In the genomic region with DNA sequence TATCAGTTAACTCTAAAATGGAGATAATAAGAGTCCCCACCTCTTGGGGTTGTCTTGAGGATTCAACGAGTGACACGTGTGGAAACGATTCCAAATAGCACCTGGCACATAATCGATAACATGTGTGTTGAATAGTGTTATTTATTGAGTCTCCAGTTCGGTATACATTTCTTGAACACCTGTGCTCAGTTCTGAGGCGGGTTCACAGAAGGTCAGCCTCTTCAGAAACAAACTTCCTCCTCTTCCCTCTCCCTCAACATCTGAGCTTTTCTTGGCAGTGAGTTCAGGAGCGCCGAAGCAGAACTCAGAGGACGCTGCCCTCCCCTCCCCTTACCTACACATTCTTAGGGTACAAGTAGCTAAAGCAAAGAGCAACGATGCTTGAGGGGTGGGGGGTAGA, we compare ENCODE assay signal across 9 cellular contexts. TPM values are rescaled to one million over a fixed set of nuclear protein-coding genes. Genes with fewer than 3 reads are reported as not detected.
A peak's percentile ranks its signal among the peaks of the same experiment; 100 is the strongest.
DNase-seq lines count a peak whose midpoint lies in the region; ATAC-seq, FAIRE-seq and TF ChIP-seq lines count a peak whose summit lies in the region.
"Had no signal": no experiment of that assay in that cellular context is flagged by ENCODE, and none has a peak within 500 bp of the region (broad histone marks: within the 10 kb centered on the region; RNA-seq: fewer than 3 reads in every experiment).

No MANE protein-coding gene starts in this region.

- H3K4me2 ChIP-seq in DOHH2 (ENCODE audit: low read length) = peak overlapping the region; percentile 60
- peak overlapping the region; percentile 89 for H3K4me2 ChIP-seq in OCI-LY1 (ENCODE audit: low read length)
- peak overlapping the region; percentile 74 for H3K4me2 ChIP-seq in endothelial cell of umbilical vein (ENCODE audit: insufficient read depth, low read length)
- peak overlapping the region; percentile 65 for H3K4me2 ChIP-seq in parathyroid adenoma (ENCODE audit: low read length)

- H2AFZ ChIP-seq in OCI-LY1 (ENCODE audit: low read length) = no peak overlapping the region
- no peak overlapping the region for H2AFZ ChIP-seq in endothelial cell of umbilical vein (ENCODE audit: low read depth, low read length)
- H2AFZ ChIP-seq in parathyroid adenoma = no peak overlapping the region

- no peak for ATAC-seq in GM19023 (IDR thresholded peaks at IDR 0.05; ENCODE audit: unreplicated experiment)

- H3F3A ChIP-seq in DOHH2 (ENCODE audit: control insufficient read depth, insufficient read depth) (no peaks in the 10 kb centered on the region), OCI-LY1 (ENCODE audit: insufficient read depth, low read length) (no peaks in the 10 kb centered on the region)

- POLR2A ChIA-PET in endothelial cell of umbilical vein (lab: Charles Lee) = no interaction called here

- dilution Hi-C loops in endothelial cell of umbilical vein (cut with MboI; ENCODE audit: extremely low pct_ligation_motif_present, low sequenced_read_pairs) = loop anchor here (25.0 kb wide), 1 partner anchor 932 kb away; no protein-coding TSS in a partner anchor

- H4K20me1 ChIP-seq in DOHH2 (ENCODE audit: control insufficient read depth, insufficient read depth, low read depth, low read length) = no peaks in the 10 kb centered on the region; the same call in 1 of the 2 replicates
- H4K20me1 ChIP-seq in OCI-LY1 (ENCODE audit: insufficient read depth, low read length) = no peaks in the 10 kb centered on the region
- no peaks in the 10 kb centered on the region for H4K20me1 ChIP-seq in endothelial cell of umbilical vein (replicated peaks; ENCODE audit: control insufficient read depth, extremely low read depth, insufficient read depth, low read length)

- H3K27me3 ChIP-seq in DOHH2 (ENCODE audit: control insufficient read depth, low read length) (no peaks in the 10 kb centered on the region), OCI-LY1 (ENCODE audit: insufficient read depth, low read length) (no peaks in the 10 kb centered on the region), endothelial cell of umbilical vein (ENCODE audit: control insufficient read depth in 2 of 2, insufficient read depth in 2 of 2, low read length in 2 of 2) (no peaks in the 10 kb centered on the region), parathyroid adenoma (ENCODE audit: control insufficient read depth, insufficient read depth, low read length) (no peaks in the 10 kb centered on the region)

- H3K9ac ChIP-seq in OCI-LY1 (ENCODE audit: low read length) (peak overlapping the region; percentile 78), endothelial cell of umbilical vein (replicated peaks; ENCODE audit: extremely low read depth, insufficient read depth, low read length) (peak overlapping the region; percentile 66), parathyroid adenoma (no peak overlapping the region)

- no TSS peak for BruUV-seq in endothelial cell of umbilical vein (replicated peaks; lab: Mats Ljungman, UMichigan)

- CTCF ChIA-PET in endothelial cell of umbilical vein (lab: Charles Lee) = interaction anchor here (0.6 to 1.5 kb wide), 4 partner anchors 11 to 187 kb away, joined by 3 to 4 read pairs (median 3); no protein-coding TSS in a partner anchor

- TF ChIP-seq POLR2A in endothelial cell of umbilical vein (IDR thresholded peaks at IDR 0.05; ENCODE audit: low read depth, low read length) = no peak

- TF ChIP-seq CTCF in DOHH2 (IDR thresholded peaks at IDR 0.05; ENCODE audit: low read depth, low read length, poor library complexity, severe bottlenecking) (no peak), OCI-LY1 (IDR thresholded peaks at IDR 0.05; ENCODE audit: low read length) (no peak), endothelial cell of umbilical vein (IDR thresholded peaks at IDR 0.05; ENCODE audit: extremely low read depth in 1 of 2, insufficient read depth in 1 of 2, low read depth in 1 of 2, low read length in 2 of 2) (no peak), parathyroid adenoma (IDR thresholded peaks at IDR 0.05) (no peak), GM13977 (IDR thresholded peaks at IDR 0.05; ENCODE audit: extremely low read depth, insufficient read depth, missing control alignments) (no peak)

- no peak for FAIRE-seq in endothelial cell of umbilical vein (lab: Jason Lieb, UNC)
- FAIRE-seq: endometrium had no signal

- H3K9me2 ChIP-seq in DOHH2 (replicated peaks; ENCODE audit: control insufficient read depth, low read length) (no peaks in the 10 kb centered on the region), OCI-LY1 (ENCODE audit: low read depth, low read length) (no peaks in the 10 kb centered on the region)

- no peak overlapping the region for H3K27ac ChIP-seq in DOHH2 (ENCODE audit: low read depth, low read length)
- no peak overlapping the region for H3K27ac ChIP-seq in OCI-LY1 (ENCODE audit: low read depth, low read length, poor library complexity, severe bottlenecking)
- no peak overlapping the region for H3K27ac ChIP-seq in endothelial cell of umbilical vein (ENCODE audit: insufficient read depth, low read depth, low read length)
- H3K27ac ChIP-seq in parathyroid adenoma = peak overlapping the region; percentile 89

- no peaks in the 10 kb centered on the region for H3K9me3 ChIP-seq in DOHH2 (ENCODE audit: control insufficient read depth, insufficient read depth, low read length)
- no peaks in the 10 kb centered on the region for H3K9me3 ChIP-seq in OCI-LY1 (ENCODE audit: low read length)
- no peaks in the 10 kb centered on the region for H3K9me3 ChIP-seq in endothelial cell of umbilical vein (replicated peaks; ENCODE audit: control insufficient read depth, insufficient read depth, low read length)
- no peaks in the 10 kb centered on the region for H3K9me3 ChIP-seq in parathyroid adenoma (ENCODE audit: control insufficient read depth, low read length)

- intact Hi-C loops in endothelial cell of umbilical vein (cut with micrococcal nuclease) = loop anchor here (5.0 kb wide), 1 partner anchor 362 kb away; the partner anchor contains the start of gene PHKA2

- peak; percentile 1 for DNase-seq in endothelial cell of umbilical vein (ENCODE audit: low read depth, low spot score)
- no peak for DNase-seq in iPS-NIHi7 (ENCODE audit: extremely low spot score)
- DNase-seq in NCI-H1105 (lab: John Stamatoyannopoulos, UW) = no peak
- no peak for DNase-seq in GM13977 (ENCODE audit: low spot score)

- H3K36me3 ChIP-seq in DOHH2 (ENCODE audit: control insufficient read depth, low read length) (peaks cover 19% of the 10 kb centered on the region), OCI-LY1 (ENCODE audit: insufficient read depth, low read length) (peaks cover 2% of the 10 kb centered on the region), endothelial cell of umbilical vein (ENCODE audit: control insufficient read depth in 2 of 2, extremely low read depth in 1 of 2, insufficient read depth in 2 of 2, low read length in 2 of 2) (no peaks in the 10 kb centered on the region), parathyroid adenoma (ENCODE audit: control insufficient read depth, insufficient read depth, low read length) (no peaks in the 10 kb centered on the region)

- H3K4me1 ChIP-seq in DOHH2 (ENCODE audit: control insufficient read depth, low read length) = peaks cover 26% of the 10 kb centered on the region
- peaks cover 35% of the 10 kb centered on the region for H3K4me1 ChIP-seq in OCI-LY1 (ENCODE audit: insufficient read depth, low read length, severe bottlenecking)
- peaks cover 11% of the 10 kb centered on the region for H3K4me1 ChIP-seq in endothelial cell of umbilical vein (ENCODE audit: control insufficient read depth, extremely low read depth, insufficient read depth, low read length)
- H3K4me1 ChIP-seq in parathyroid adenoma = peaks cover 6% of the 10 kb centered on the region

- H3K4me3 ChIP-seq in DOHH2 (ENCODE audit: low read length) = peak overlapping the region; percentile 76
- H3K4me3 ChIP-seq in OCI-LY1 (ENCODE audit: low read depth, low read length, poor library complexity, severe bottlenecking) = peak overlapping the region; percentile 80
- peak overlapping the region in 2 of 3 experiments; percentile 87 to 90 for H3K4me3 ChIP-seq in endothelial cell of umbilical vein (replicated peaks in 1 of 3; ENCODE audit: insufficient read depth in 1 of 3, low read depth in 1 of 3, low read length in 3 of 3)
- H3K4me3 ChIP-seq in parathyroid adenoma (ENCODE audit: low read depth, low read length) = peak overlapping the region; percentile 72

- in situ Hi-C loops in GM13977 (cut with MboI; ENCODE audit: low pct_unique_long_range_greater_than_20kb, low sequenced_read_pairs, unreplicated experiment) = loop anchor here (25.0 kb wide), 1 partner anchor 307 kb away; no protein-coding TSS in a partner anchor

- H3K79me2 ChIP-seq in DOHH2 (ENCODE audit: control insufficient read depth, low read length) (peaks cover 51% of the 10 kb centered on the region), OCI-LY1 (ENCODE audit: insufficient read depth, low read length) (peaks cover 29% of the 10 kb centered on the region), endothelial cell of umbilical vein (ENCODE audit: control insufficient read depth, insufficient read depth, low read length) (peaks cover 35% of the 10 kb centered on the region), parathyroid adenoma (peaks cover 6% of the 10 kb centered on the region)

- no peaks in the 10 kb centered on the region for H3K9me1 ChIP-seq in endothelial cell of umbilical vein (replicated peaks; ENCODE audit: control insufficient read depth, extremely low read depth, insufficient read depth, low read length)

TF ChIP-seq in endothelial cell of umbilical vein, 7 proteins besides CTCF, POLR2A, EP300 and RAD21:
- TF ChIP-seq POLR2AphosphoS5 (IDR thresholded peaks at IDR 0.05; ENCODE audit: insufficient read depth, low read depth, low read length) = no peak
- TF ChIP-seq MYC (IDR thresholded peaks at IDR 0.05; ENCODE audit: low read depth, low read length) = no peak
- no peak for TF ChIP-seq JUN (IDR thresholded peaks at IDR 0.05; ENCODE audit: borderline replicate concordance, insufficient read depth, insufficient read length, low read depth)
- TF ChIP-seq MAX (IDR thresholded peaks at IDR 0.05; ENCODE audit: insufficient read depth, insufficient read length) = no peak

RNA-seq across cellular contexts. Expression of gene PDHA1, which starts 0.9 kb away (rescaled TPM):
- total RNA-seq in endothelial cell of umbilical vein = 138 and 162 TPM in 2 replicates
- 50.5 and 76.8 TPM in 2 replicates for polyA plus RNA-seq in endothelial cell of umbilical vein
- 118 and 135 TPM in 2 replicates for polyA plus RNA-seq in endothelial cell of umbilical vein (2011; cell fraction: cytosol; rRNA removed)
- 147 and 194 TPM in 2 replicates for polyA plus RNA-seq in endothelial cell of umbilical vein (2011; cell fraction: nucleus; rRNA removed)
- 133 and 163 TPM in 2 replicates for polyA plus RNA-seq in endothelial cell of umbilical vein (2012)
- polyA minus RNA-seq in endothelial cell of umbilical vein = 77.3 and 96.4 TPM in 2 replicates
- polyA minus RNA-seq in endothelial cell of umbilical vein (2011; cell fraction: cytosol; rRNA and poly(A)+ RNA removed) = 141 TPM
- polyA minus RNA-seq in endothelial cell of umbilical vein (2011; cell fraction: nucleus; rRNA and poly(A)+ RNA removed) = 24.1 and 28.7 TPM in 2 replicates
